9 cellular contexts compared by ENCODE assay signal in genomic region chr10:110644598-110645462, GRCh38. TPM values are rescaled to one million over a fixed set of nuclear protein-coding genes. Genes with fewer than 3 reads are reported as not detected.
A peak's percentile ranks its signal among the peaks of the same experiment; 100 is the strongest.
DNase-seq lines count a peak whose midpoint lies in the region; ATAC-seq, FAIRE-seq and TF ChIP-seq lines count a peak whose summit lies in the region.
"Had no signal": no experiment of that assay in that cellular context is flagged by ENCODE, and none has a peak within 500 bp of the region (broad histone marks: within the 10 kb centered on the region; RNA-seq: fewer than 3 reads in every experiment).

No MANE protein-coding gene starts in this region.

- H3K27me3 Mint-ChIP-seq in activated CD8-positive, alpha-beta memory T cell treated with anti-CD3 and anti-CD28 coated beads, Interleukin-2, amount 10 ng/mL, durations not matched to agents 7 days and 5 days: peaks cover 79% of the 10 kb centered on the region
- H3K27me3 Mint-ChIP-seq in activated T-helper 1 cell treated with anti-CD3 and anti-CD28 coated beads, Interleukin-12 subunit alpha, Interleukin-12 subunit beta, Interleukin-2, Interleukin-4 antibody, amounts not matched to agents 30 ng/mL and 10 ng/mL and 1 ng/mL, durations not matched to agents 14 hours and 24 hours and 36 hours (ENCODE audit: insufficient read depth): peaks cover 69% of the 10 kb centered on the region

- WGBS in thymus: 29% methylated on average over 31 of the region's 31 CpGs

- H3K36me3 Mint-ChIP-seq in activated CD8-positive, alpha-beta memory T cell treated with anti-CD3 and anti-CD28 coated beads, Interleukin-2, amount 10 ng/mL, durations not matched to agents 7 days and 5 days: no peaks in the 10 kb centered on the region
- peaks cover 6% of the 10 kb centered on the region for H3K36me3 Mint-ChIP-seq in activated T-helper 1 cell treated with anti-CD3 and anti-CD28 coated beads, Interleukin-12 subunit alpha, Interleukin-12 subunit beta, Interleukin-2, Interleukin-4 antibody, amounts not matched to agents 30 ng/mL and 10 ng/mL and 1 ng/mL, durations not matched to agents 14 hours and 24 hours and 36 hours (ENCODE audit: low read depth)

- peak overlapping the region; percentile 13 to 59 for H3K4me3 ChIP-seq in kidney (ENCODE audit: low read length in 2 of 2)
- peak overlapping the region; percentile 42 for H3K4me3 ChIP-seq in thymus (ENCODE audit: low read length)

- peaks cover 22% of the 10 kb centered on the region for H3K4me1 Mint-ChIP-seq in activated CD8-positive, alpha-beta memory T cell treated with anti-CD3 and anti-CD28 coated beads, Interleukin-2, amount 10 ng/mL, durations not matched to agents 7 days and 5 days
- peaks cover 27% of the 10 kb centered on the region for H3K4me1 Mint-ChIP-seq in activated T-helper 1 cell treated with anti-CD3 and anti-CD28 coated beads, Interleukin-12 subunit alpha, Interleukin-12 subunit beta, Interleukin-2, Interleukin-4 antibody, amounts not matched to agents 30 ng/mL and 10 ng/mL and 1 ng/mL, durations not matched to agents 14 hours and 24 hours and 36 hours (ENCODE audit: low read depth)

- intact Hi-C loops in activated T-helper 1 cell treated with anti-CD3 and anti-CD28 coated beads, Interleukin-12 subunit alpha, Interleukin-12 subunit beta, Interleukin-2, Interleukin-4 antibody, amounts not matched to agents 30 ng/mL and 10 ng/mL and 1 ng/mL, durations not matched to agents 14 hours and 24 hours and 36 hours (cut with micrococcal nuclease): no loop called here
- intact Hi-C loops in kidney (cut with DNase I): no loop called here

- peak overlapping the region in 1 of 2 donors; percentile 16 for H3K9ac ChIP-seq in kidney (ENCODE audit: low read length in 2 of 2)

- H3K4me1 ChIP-seq in kidney (ENCODE audit: control insufficient read depth in 1 of 2, insufficient read depth in 1 of 2, low read depth in 1 of 2, low read length in 2 of 2) (peaks cover 0 to 10% of the 10 kb centered on the region in 2 donors), thymus (ENCODE audit: control insufficient read depth, insufficient read depth, low read length) (peaks cover 2% of the 10 kb centered on the region)

- peaks cover 57% of the 10 kb centered on the region for H3K27me3 ChIP-seq in thymus (ENCODE audit: control insufficient read depth, insufficient read depth)

- no peaks in the 10 kb centered on the region for H3K9me3 Mint-ChIP-seq in activated CD8-positive, alpha-beta memory T cell treated with anti-CD3 and anti-CD28 coated beads, Interleukin-2, amount 10 ng/mL, durations not matched to agents 7 days and 5 days (ENCODE audit: low read depth)
- no peaks in the 10 kb centered on the region for H3K9me3 Mint-ChIP-seq in activated T-helper 1 cell treated with anti-CD3 and anti-CD28 coated beads, Interleukin-12 subunit alpha, Interleukin-12 subunit beta, Interleukin-2, Interleukin-4 antibody, amounts not matched to agents 30 ng/mL and 10 ng/mL and 1 ng/mL, durations not matched to agents 14 hours and 24 hours and 36 hours

- no peak overlapping the region for H3K27ac Mint-ChIP-seq in activated CD8-positive, alpha-beta memory T cell treated with anti-CD3 and anti-CD28 coated beads, Interleukin-2, amount 10 ng/mL, durations not matched to agents 7 days and 5 days
- H3K27ac Mint-ChIP-seq in activated T-helper 1 cell treated with anti-CD3 and anti-CD28 coated beads, Interleukin-12 subunit alpha, Interleukin-12 subunit beta, Interleukin-2, Interleukin-4 antibody, amounts not matched to agents 30 ng/mL and 10 ng/mL and 1 ng/mL, durations not matched to agents 14 hours and 24 hours and 36 hours: no peak overlapping the region

- no peak overlapping the region for H3K27ac ChIP-seq in kidney (ENCODE audit: low read depth in 2 of 2, low read length in 2 of 2)
- no peak overlapping the region for H3K27ac ChIP-seq in thymus (ENCODE audit: low read depth)

- H3K9me3 ChIP-seq in kidney (ENCODE audit: control insufficient read depth in 1 of 2, low read length in 2 of 2): no peaks in the 10 kb centered on the region
- no peaks in the 10 kb centered on the region for H3K9me3 ChIP-seq in thymus (ENCODE audit: control insufficient read depth)

- no peak for TF ChIP-seq CTCF in kidney (IDR thresholded peaks at IDR 0.05; ENCODE audit: borderline replicate concordance, extremely low read depth, insufficient read depth)

- CTCF ChIA-PET in activated CD8-positive, alpha-beta memory T cell treated with anti-CD3 and anti-CD28 coated beads, Interleukin-2, amount 10 ng/mL, durations not matched to agents 7 days and 5 days (lab: Charles Lee): interaction anchor here (3.4 kb wide), 1 partner anchor 27 kb away, joined by 15 read pairs; no protein-coding TSS in a partner anchor

- ATAC-seq in activated CD8-positive, alpha-beta memory T cell treated with anti-CD3 and anti-CD28 coated beads, Interleukin-2, amount 10 ng/mL, durations not matched to agents 7 days and 5 days: no peak

- H3K4me3 Mint-ChIP-seq in activated CD8-positive, alpha-beta memory T cell treated with anti-CD3 and anti-CD28 coated beads, Interleukin-2, amount 10 ng/mL, durations not matched to agents 7 days and 5 days: peak overlapping the region; percentile 51
- peak overlapping the region; percentile 75 for H3K4me3 Mint-ChIP-seq in activated T-helper 1 cell treated with anti-CD3 and anti-CD28 coated beads, Interleukin-12 subunit alpha, Interleukin-12 subunit beta, Interleukin-2, Interleukin-4 antibody, amounts not matched to agents 30 ng/mL and 10 ng/mL and 1 ng/mL, durations not matched to agents 14 hours and 24 hours and 36 hours

- H3K36me3 ChIP-seq in kidney (ENCODE audit: control insufficient read depth in 1 of 2, insufficient read depth in 2 of 2, low read length in 2 of 2) (no peaks in the 10 kb centered on the region), thymus (ENCODE audit: control insufficient read depth, insufficient read depth) (no peaks in the 10 kb centered on the region)

- no peak for FAIRE-seq in kidney (lab: Jason Lieb, UNC)

- DNase-seq in activated CD8-positive, alpha-beta memory T cell treated with anti-CD3 and anti-CD28 coated beads, Interleukin-2, amount 10 ng/mL, durations not matched to agents 7 days and 5 days: no peak
- no peak for DNase-seq in activated CD8-positive, alpha-beta memory T cell treated with anti-CD3 and anti-CD28 coated beads, Interleukin-2, amount 50 U/mL, for 48 hours
- no peak for DNase-seq in activated T-helper 1 cell treated with anti-CD3 and anti-CD28 coated beads, Interleukin-12 subunit alpha, Interleukin-12 subunit beta, Interleukin-2, Interleukin-4 antibody, amounts not matched to agents 30 ng/mL and 10 ng/mL and 1 ng/mL, durations not matched to agents 14 hours and 24 hours and 36 hours (ENCODE audit: low spot score)
- no peak for DNase-seq in kidney
- DNase-seq in NCI-H2196 treated with DMSO at 0.1 percent for 48 hours (lab: John Stamatoyannopoulos, UW; ENCODE audit: unreplicated experiment): no peak
- no peak for DNase-seq in UCSD-AML1 (lab: John Stamatoyannopoulos, UW; ENCODE audit: unreplicated experiment)
- DNase-seq in NCI-H1105 treated with DMSO at 0.1 percent for 48 hours (lab: John Stamatoyannopoulos, UW): no peak
- DNase-seq: NCI-H1436 had no signal

RNA-seq across cellular contexts. Expression of gene RBM20, which starts 0.7 kb away (rescaled TPM):
- under 1 TPM; 0.06 to 0.07 TPM for total RNA-seq in activated CD8-positive, alpha-beta memory T cell treated with anti-CD3 and anti-CD28 coated beads, Interleukin-2, amount 10 ng/mL, durations not matched to agents 7 days and 5 days
- total RNA-seq in activated T-helper 1 cell treated with anti-CD3 and anti-CD28 coated beads, Interleukin-12 subunit alpha, Interleukin-12 subunit beta, Interleukin-2, Interleukin-4 antibody, amounts not matched to agents 30 ng/mL and 10 ng/mL and 1 ng/mL, durations not matched to agents 14 hours and 24 hours and 36 hours: not detected in 2 replicates
- total RNA-seq in kidney: 2.1 TPM
- polyA plus RNA-seq in kidney (ENCODE audit: insufficient read depth, low read depth, low replicate concordance) (0.88 TPM), thymus (3.8 TPM)
